ENCODE assay signal across 10 cellular contexts in the genomic region with DNA sequence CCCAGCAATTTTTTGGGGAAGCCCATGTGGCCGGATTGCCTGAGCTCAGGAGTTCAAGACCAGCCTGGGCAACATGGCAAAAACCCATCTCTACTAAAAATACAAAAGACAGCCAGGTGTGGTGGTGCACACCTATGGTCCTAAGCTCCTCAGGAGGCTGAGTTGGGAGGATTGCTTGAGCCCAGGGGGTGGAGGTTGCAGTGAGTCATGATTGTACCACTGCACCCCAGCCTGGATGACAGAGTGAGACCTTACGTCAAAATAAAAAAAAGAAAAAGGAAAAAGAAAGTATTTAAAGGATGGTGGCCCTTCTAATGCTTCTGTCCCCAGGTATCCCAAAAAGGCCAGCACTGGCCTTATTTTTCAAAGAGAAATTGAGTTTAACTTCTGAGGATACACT. TPM values are rescaled to one million over a fixed set of nuclear protein-coding genes. Genes with fewer than 3 reads are reported as not detected.
DNase-seq lines count a peak whose midpoint lies in the region; ATAC-seq and TF ChIP-seq lines count a peak whose summit lies in the region.
"Had no signal": no experiment of that assay in that cellular context is flagged by ENCODE, and none has a peak within 500 bp of the region (broad histone marks: within the 10 kb centered on the region; RNA-seq: fewer than 3 reads in every experiment).

No MANE protein-coding gene starts in this region.

- H3K9me3 Mint-ChIP-seq in activated naive CD8-positive, alpha-beta T cell treated with anti-CD3 and anti-CD28 coated beads for 36 hours = no peaks in the 10 kb centered on the region
- H3K9me3 Mint-ChIP-seq in nephron = no peaks in the 10 kb centered on the region

- H3K9me3 ChIP-seq in DND-41 (ENCODE audit: insufficient read depth, low read length, severe bottlenecking) = no peaks in the 10 kb centered on the region
- no peaks in the 10 kb centered on the region for H3K9me3 ChIP-seq in Karpas-422 (ENCODE audit: low read length)
- no peaks in the 10 kb centered on the region for H3K9me3 ChIP-seq in psoas muscle

- ATAC-seq in DND-41 (ENCODE audit: insufficient read depth, low read depth) (no peak), psoas muscle (no peak), HG02870 (IDR thresholded peaks at IDR 0.05; ENCODE audit: unreplicated experiment) (no peak)

- peak overlapping the region; percentile 67; the same call in 1 of the 2 replicates for H3K9ac ChIP-seq in DND-41 (ENCODE audit: low read depth, low read length)
- peak overlapping the region; percentile 98 for H3K9ac ChIP-seq in Karpas-422 (ENCODE audit: low read length)

- H2AFZ ChIP-seq in DND-41 (ENCODE audit: low read depth, low read length) (no peak overlapping the region), Karpas-422 (ENCODE audit: low read length) (no peak overlapping the region)

- H3K4me2 ChIP-seq in DND-41 (ENCODE audit: insufficient read depth, low read length) (peak overlapping the region; percentile 75), Karpas-422 (ENCODE audit: low read depth, low read length, poor library complexity, severe bottlenecking) (peak overlapping the region; percentile 81)

- peak overlapping the region; percentile 90 for H3K4me3 Mint-ChIP-seq in activated naive CD8-positive, alpha-beta T cell treated with anti-CD3 and anti-CD28 coated beads for 36 hours
- peak overlapping the region; percentile 78 to 84 (median 80) for H3K4me3 Mint-ChIP-seq in nephron

- H4K20me1 ChIP-seq in DND-41 (ENCODE audit: insufficient read depth, low read length) = no peaks in the 10 kb centered on the region
- no peaks in the 10 kb centered on the region for H4K20me1 ChIP-seq in Karpas-422 (ENCODE audit: insufficient read depth, low read depth, low read length)

- H3K4me1 ChIP-seq in DND-41 (ENCODE audit: insufficient read depth, low read length) (peaks cover 33% of the 10 kb centered on the region), Karpas-422 (ENCODE audit: low read length) (peaks cover 57% of the 10 kb centered on the region), psoas muscle (peaks cover 3% of the 10 kb centered on the region)

- H3K27ac ChIP-seq in DND-41 (ENCODE audit: low read length) (no peak overlapping the region), Karpas-422 (ENCODE audit: low read length) (peak overlapping the region; percentile 98), psoas muscle (no peak overlapping the region)

- H3K4me1 Mint-ChIP-seq in activated naive CD8-positive, alpha-beta T cell treated with anti-CD3 and anti-CD28 coated beads for 36 hours = peaks cover 69% of the 10 kb centered on the region
- H3K4me1 Mint-ChIP-seq in nephron = peaks cover 50% of the 10 kb centered on the region

- peak overlapping the region; percentile 93 for H3K27ac Mint-ChIP-seq in activated naive CD8-positive, alpha-beta T cell treated with anti-CD3 and anti-CD28 coated beads for 36 hours
- peak overlapping the region; percentile 78 to 91 (median 79) for H3K27ac Mint-ChIP-seq in nephron

- DNase-seq in DND-41 (no peak), Karpas-422 (no peak), NCI-H2196 (lab: John Stamatoyannopoulos, UW; ENCODE audit: unreplicated experiment) (no peak), psoas muscle (no peak)
- DNase-seq in activated naive CD8-positive, alpha-beta T cell treated with anti-CD3 and anti-CD28 coated beads for 36 hours = peak; percentile 40
- DNase-seq in central memory CD4-positive, alpha-beta T cell = no peak
- DNase-seq: foreskin melanocyte, NCI-H187 had no signal

- H3K4me3 ChIP-seq in DND-41 (ENCODE audit: low read depth in 1 of 2, low read length in 2 of 2) (peak overlapping the region in 1 of 2 experiments; percentile 78; a peak in 2 of 4 replicates), Karpas-422 (ENCODE audit: low read length) (peak overlapping the region; percentile 94), psoas muscle (no peak overlapping the region)

- no peak for TF ChIP-seq CTCF in DND-41 (IDR thresholded peaks at IDR 0.05; ENCODE audit: borderline replicate concordance, extremely low read depth, low read length, poor library complexity, severe bottlenecking)
- TF ChIP-seq CTCF in nephron (IDR thresholded peaks at IDR 0.05; ENCODE audit: unreplicated experiment in 3 of 3) = no peak
- no peak for TF ChIP-seq CTCF in psoas muscle (IDR thresholded peaks at IDR 0.05)

- peaks cover 37% of the 10 kb centered on the region for H3K36me3 ChIP-seq in DND-41 (ENCODE audit: insufficient read depth, low read length)
- peaks cover 9% of the 10 kb centered on the region for H3K36me3 ChIP-seq in Karpas-422 (ENCODE audit: insufficient read depth, low read length)
- no peaks in the 10 kb centered on the region for H3K36me3 ChIP-seq in psoas muscle (ENCODE audit: insufficient read depth in 1 of 2, low read depth in 1 of 2)

- intact Hi-C loops in psoas muscle (cut with DNase I) = loop anchor here in 1 of 2 donors (10.0 kb wide), 1 partner anchor 443 kb away; no protein-coding TSS in a partner anchor

- no peaks in the 10 kb centered on the region for H3K27me3 ChIP-seq in DND-41 (ENCODE audit: insufficient read depth, low read length, poor library complexity)
- H3K27me3 ChIP-seq in Karpas-422 (ENCODE audit: low read length) = no peaks in the 10 kb centered on the region
- peaks cover 0 to 35% (median 0%) of the 10 kb centered on the region in 3 donors for H3K27me3 ChIP-seq in psoas muscle (ENCODE audit: insufficient read depth in 3 of 3, low read length in 2 of 3)

- WGBS in psoas muscle, 3 donors = 90 to 96% (median 95%) methylated on average over 2 of the region's 2 CpGs

- H3K9me2 ChIP-seq in Karpas-422 (replicated peaks; ENCODE audit: insufficient read depth, low read length) = no peaks in the 10 kb centered on the region

- H3K27me3 Mint-ChIP-seq in activated naive CD8-positive, alpha-beta T cell treated with anti-CD3 and anti-CD28 coated beads for 36 hours = no peaks in the 10 kb centered on the region
- H3K27me3 Mint-ChIP-seq in nephron (ENCODE audit: low read depth) = peaks cover 16% of the 10 kb centered on the region

- H3K79me2 ChIP-seq in DND-41 (ENCODE audit: insufficient read depth, low read length) (peaks cover 16% of the 10 kb centered on the region), Karpas-422 (ENCODE audit: low read length) (peaks cover 34% of the 10 kb centered on the region)

- H3K36me3 Mint-ChIP-seq in activated naive CD8-positive, alpha-beta T cell treated with anti-CD3 and anti-CD28 coated beads for 36 hours = peaks cover 32% of the 10 kb centered on the region
- H3K36me3 Mint-ChIP-seq in nephron (ENCODE audit: low read depth) = peaks cover 16% of the 10 kb centered on the region

RNA-seq across cellular contexts. Expression of gene IKBKE, which starts 1.7 kb away (rescaled TPM):
- 36.0 and 45.4 TPM in 2 replicates for total RNA-seq in Karpas-422 (2014; rRNA removed; shearing (Covaris generic); ENCODE audit: low replicate concordance)
- 10 to 100 TPM; 18.7 to 19.8 TPM for total RNA-seq in activated naive CD8-positive, alpha-beta T cell treated with anti-CD3 and anti-CD28 coated beads for 36 hours
- total RNA-seq in psoas muscle = under 1 TPM; 0.44 to 0.89 (median 0.58) TPM
- under 1 TPM; 0.14 to 0.32 (median 0.27) TPM for polyA plus RNA-seq in psoas muscle

RNA-seq across cellular contexts. Expression of gene RASSF5, which starts 35.3 kb away (rescaled TPM):
- 27.2 and 29.5 TPM in 2 replicates for total RNA-seq in Karpas-422 (2014; rRNA removed; shearing (Covaris generic); ENCODE audit: low replicate concordance)
- total RNA-seq in activated naive CD8-positive, alpha-beta T cell treated with anti-CD3 and anti-CD28 coated beads for 36 hours = 100 to 1,000 TPM; 223 to 226 TPM
- total RNA-seq in psoas muscle = 10 to 100 TPM in 1 of 4 donors, 1 to 10 TPM in 3; 1.5 to 14.6 (median 5.1) TPM
- polyA plus RNA-seq in psoas muscle = 1 to 10 TPM; 1.1 to 2.8 (median 1.5) TPM

Comparison
In these comparisons a context has a peak if more than half of its experiments do, and no peak if none do; other contexts are left out.
1. RNA of gene IKBKE, which starts 1.7 kb away (total RNA-seq): 36.0 to 45.4 TPM in Karpas-422 and 18.7 to 19.8 TPM in activated naive CD8-positive, alpha-beta T cell treated with anti-CD3 and anti-CD28 coated beads for 36 hours; 0.44 to 0.89 TPM in psoas muscle; every median in the first group is over 10 times any median in the second.